Comparison of ENCODE assay signal across 11 cellular contexts in the genomic region with DNA sequence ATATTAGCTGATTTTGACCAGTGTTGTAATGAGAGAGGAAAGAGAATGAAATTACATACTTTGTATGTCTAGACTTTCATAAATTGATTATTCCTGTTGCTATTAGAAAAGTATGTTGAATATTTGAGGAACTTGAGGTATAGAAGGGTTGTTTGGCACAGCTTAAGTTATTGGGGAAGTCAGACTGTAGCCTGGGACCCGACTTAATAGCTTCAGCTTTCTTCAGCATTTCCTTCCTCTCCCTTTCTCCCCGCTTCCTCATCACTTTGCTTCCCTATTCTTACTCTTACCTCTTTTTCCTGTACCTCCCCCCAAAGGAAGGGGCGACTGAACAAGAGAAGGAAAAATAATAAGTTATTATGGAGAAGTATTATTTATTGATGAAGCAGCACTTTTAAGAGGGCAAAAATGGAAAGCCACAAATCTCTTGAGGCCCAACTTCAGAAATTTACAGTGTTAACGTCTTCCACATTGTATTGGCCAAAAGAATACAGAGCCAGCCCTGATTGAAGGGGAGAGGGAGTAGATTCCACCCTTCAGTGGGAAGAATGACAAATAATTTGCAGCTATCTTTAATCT. TPM values are rescaled to one million over a fixed set of nuclear protein-coding genes. Genes with fewer than 3 reads are reported as not detected.
DNase-seq lines count a peak whose midpoint lies in the region; ATAC-seq and TF ChIP-seq lines count a peak whose summit lies in the region.
"Had no signal": no experiment of that assay in that cellular context is flagged by ENCODE, and none has a peak within 500 bp of the region (broad histone marks: within the 10 kb centered on the region; RNA-seq: fewer than 3 reads in every experiment).

No MANE protein-coding gene starts in this region.

- peaks cover 72% of the 10 kb centered on the region for H3K4me1 ChIP-seq in psoas muscle

- H3K4me3 ChIP-seq in psoas muscle: no peak overlapping the region
- H3K4me3 ChIP-seq: lung had no signal

- intact Hi-C loops in psoas muscle (cut with DNase I): loop anchor here in 1 of 2 donors (10.0 kb wide), 2 partner anchors 234 to 324 kb away; partner anchors contain the start of gene TMEM30A

- peak overlapping the region; percentile 33 for H3K27ac ChIP-seq in psoas muscle

- H3K4me3 Mint-ChIP-seq in central memory CD8-positive, alpha-beta T cell: no peak overlapping the region
- H3K4me3 Mint-ChIP-seq: T-helper 2 cell treated with Interferon-gamma antibody and Interleukin-4, amounts not matched to agents 5 μg/mL and 100 μg/mL, for 36 hours had no signal

- H3K27me3 ChIP-seq in psoas muscle (ENCODE audit: insufficient read depth in 3 of 3, low read length in 2 of 3): no peaks in the 10 kb centered on the region

- H3K4me1 Mint-ChIP-seq in central memory CD8-positive, alpha-beta T cell: peaks cover 80% of the 10 kb centered on the region

- H3K27me3 Mint-ChIP-seq in central memory CD8-positive, alpha-beta T cell: no peaks in the 10 kb centered on the region

- ATAC-seq in central memory CD8-positive, alpha-beta T cell (replicated peaks; ENCODE audit: extremely low read depth, poor library complexity, severe bottlenecking): no peak
- no peak for ATAC-seq in psoas muscle
- ATAC-seq in HG03039 (IDR thresholded peaks at IDR 0.05; ENCODE audit: unreplicated experiment): no peak
- no peak for ATAC-seq in HG03439 (IDR thresholded peaks at IDR 0.05; ENCODE audit: unreplicated experiment)

- peak overlapping the region; percentile 83 for H3K27ac Mint-ChIP-seq in central memory CD8-positive, alpha-beta T cell (ENCODE audit: low read depth)
- H3K27ac Mint-ChIP-seq: T-helper 2 cell treated with Interferon-gamma antibody and Interleukin-4, amounts not matched to agents 5 μg/mL and 100 μg/mL, for 36 hours had no signal

- TF ChIP-seq CTCF in psoas muscle (IDR thresholded peaks at IDR 0.05): no peak

- DNase-seq in GDM1 (lab: John Stamatoyannopoulos, UW) (peak; percentile 64), MV-4-11 (lab: John Stamatoyannopoulos, UW) (peak; percentile 83), psoas muscle (no peak), middle frontal gyrus (ENCODE audit: extremely low spot score, low spot score) (no peak), NCI-H446 (lab: John Stamatoyannopoulos, UW) (no peak)
- DNase-seq in central memory CD8-positive, alpha-beta T cell (ENCODE audit: low spot score in 2 of 2): no peak
- DNase-seq: foreskin melanocyte had no signal

- H3K9me3 Mint-ChIP-seq in central memory CD8-positive, alpha-beta T cell: no peaks in the 10 kb centered on the region
- H3K9me3 Mint-ChIP-seq: T-helper 2 cell treated with Interferon-gamma antibody and Interleukin-4, amounts not matched to agents 5 μg/mL and 100 μg/mL, for 36 hours had no signal

- peaks cover 5% of the 10 kb centered on the region for H3K36me3 Mint-ChIP-seq in central memory CD8-positive, alpha-beta T cell (ENCODE audit: insufficient read depth)

- no peaks in the 10 kb centered on the region for H3K36me3 ChIP-seq in psoas muscle (ENCODE audit: insufficient read depth in 1 of 2, low read depth in 1 of 2)

- no peaks in the 10 kb centered on the region for H3K9me3 ChIP-seq in psoas muscle

- 42 to 53% (median 49%) methylated on average over 4 of the region's 4 CpGs for WGBS in psoas muscle, 3 donors

RNA-seq across cellular contexts. Expression of gene SENP6, which starts 7.4 kb away (rescaled TPM):
- 10 to 100 TPM; 51.5 to 69.5 (median 63.8) TPM for total RNA-seq in psoas muscle
- polyA plus RNA-seq in psoas muscle: 10 to 100 TPM; 17.6 to 44.8 (median 19.2) TPM

Comparison
In these comparisons a context has a peak if more than half of its experiments do, and no peak if none do; other contexts are left out.
1. DNase-seq: peak in GDM1 (single experiment) and MV-4-11 (single experiment); none in central memory CD8-positive, alpha-beta T cell (0 of 2), psoas muscle (0 of 2), middle frontal gyrus (single experiment) and NCI-H446 (0 of 2).